In genomic region chr2:225463449-225463848, GRCh38 we compare ENCODE assay signal across 18 cellular contexts.
"Had no signal": no experiment of that assay in that cellular context is flagged by ENCODE, and none has a peak within 500 bp of the region (broad histone marks: within the 10 kb centered on the region; RNA-seq: fewer than 3 reads in every experiment).

No MANE protein-coding gene starts in this region.

- H3K27me3 ChIP-seq: cardiac muscle cell, pancreas, sigmoid colon, stomach had no signal

- H3K36me3 ChIP-seq: cardiac muscle cell, pancreas, sigmoid colon, stomach had no signal

- ATAC-seq: activated T-cell treated with anti-CD3 and anti-CD28 coated beads, Interleukin-2, amount 50 U/mL, for 72 hours; left lobe of liver had no signal

- DNase-seq: activated CD4-positive, alpha-beta T cell treated with anti-CD3 and anti-CD28 coated beads, Interleukin-2, amount 10 ng/mL, durations not matched to agents 24 days and 14 days; activated CD4-positive, CD25-positive, alpha-beta regulatory T cell; activated CD8-positive, alpha-beta memory T cell treated with anti-CD3 and anti-CD28 coated beads, Interleukin-2, amount 50 U/mL, for 48 hours; activated CD8-positive, alpha-beta T cell treated with anti-CD3 and anti-CD28 coated beads, Interleukin-2, amount 10 ng/mL, durations not matched to agents 7 days and 5 days; activated gamma-delta T cell; activated T-cell treated with anti-CD3 and anti-CD28 coated beads, Interleukin-2, amount 50 U/mL, for 72 hours; pancreas; sigmoid colon; SK-N-SH; stimulated activated CD4-positive, alpha-beta T cell treated with anti-CD3 and anti-CD28 coated beads, Interleukin-4, amount 100 ng/mL, for 24 hours; stomach; T1000; trophoblast cell had no signal

- H3K27ac ChIP-seq: cardiac muscle cell, pancreas, sigmoid colon, stomach had no signal

- H3K27ac Mint-ChIP-seq: activated naive CD4-positive, alpha-beta T cell treated with anti-CD3 and anti-CD28 coated beads, Interleukin-2, amount 50 U/mL, for 24 hours had no signal

- H3K36me3 Mint-ChIP-seq: stimulated activated effector memory CD8-positive, alpha-beta T cell treated with anti-CD3 and anti-CD28 coated beads, Interleukin-12 subunit alpha, Interleukin-12 subunit beta, amount 100 ng/mL, for 72 hours had no signal

- H3K4me1 ChIP-seq: sigmoid colon had no signal

- H3K9ac ChIP-seq: SK-N-SH had no signal

- H3K9me3 ChIP-seq: pancreas, sigmoid colon, SK-N-SH, stomach had no signal

- H3K4me3 ChIP-seq: cardiac muscle cell, lung, pancreas, sigmoid colon had no signal

- H3K9me3 Mint-ChIP-seq: activated CD4-positive, alpha-beta T cell treated with anti-CD3 and anti-CD28 coated beads, Interleukin-2, amount 10 ng/mL, durations not matched to agents 24 days and 14 days; activated naive CD4-positive, alpha-beta T cell treated with anti-CD3 and anti-CD28 coated beads, Interleukin-2, amount 50 U/mL, for 24 hours; stimulated activated effector memory CD8-positive, alpha-beta T cell treated with anti-CD3 and anti-CD28 coated beads, Interleukin-12 subunit alpha, Interleukin-12 subunit beta, amount 100 ng/mL, for 72 hours had no signal
